ENCODE assay signal across 8 cellular contexts in genomic region chr1:149887456-149888159, GRCh38. TPM values are rescaled to one million over a fixed set of nuclear protein-coding genes. Genes with fewer than 3 reads are reported as not detected.
DNase-seq lines count a peak whose midpoint lies in the region; ATAC-seq and TF ChIP-seq lines count a peak whose summit lies in the region.

No MANE protein-coding gene starts in this region.

- peak; percentile 77 for TF ChIP-seq POLR2A in GM18505 (IDR thresholded peaks at IDR 0.05; ENCODE audit: borderline replicate concordance, extremely low read depth, insufficient read depth, insufficient read length)

- DNase-seq in NCI-H187 treated with DMSO at 0.1 percent for 48 hours (lab: John Stamatoyannopoulos, UW) (peak; percentile 100), T-helper 22 cell (ENCODE audit: low read depth) (peak; percentile 77), astrocyte of the cerebellum (ENCODE audit: low read depth) (peak; percentile 96), hippocampal formation (lab: John Stamatoyannopoulos, UW) (peak; percentile 80 to 100), renal cortical epithelial cell (ENCODE audit: low read depth) (peak; percentile 99), GM19240 (ENCODE audit: insufficient read length, low spot score) (no peak)

- no peak for TF ChIP-seq CTCF in astrocyte of the cerebellum (IDR thresholded peaks at IDR 0.05; ENCODE audit: low read depth, low read length, missing control alignments)

- in situ Hi-C loops in astrocyte of the cerebellum (cut with HindIII; ENCODE audit: low sequenced_read_pairs), result no loop called here

- H3K4me3 ChIP-seq in astrocyte of the cerebellum (ENCODE audit: low read depth, low read length), result peak overlapping the region; percentile 51

- ATAC-seq in GM18505 (IDR thresholded peaks at IDR 0.05; ENCODE audit: unreplicated experiment) (peak; percentile 44), HG02943 (IDR thresholded peaks at IDR 0.05; ENCODE audit: low read depth, unreplicated experiment) (peak; percentile 40)

RNA-seq across cellular contexts. Expression of gene BOLA1, which starts 11.8 kb away (rescaled TPM):
- total RNA-seq in renal cortical epithelial cell, result 9.7 and 11.0 TPM in 2 replicates

RNA-seq across cellular contexts. Expression of gene SV2A, which starts 30.0 kb away (rescaled TPM):
- total RNA-seq in renal cortical epithelial cell, result 1.6 and 1.7 TPM in 2 replicates

RNA-seq across cellular contexts. Expression of gene SF3B4, which starts 40.0 kb away (rescaled TPM):
- total RNA-seq in renal cortical epithelial cell, result 10.2 and 20.0 TPM in 2 replicates

RNA-seq across cellular contexts. Expression of gene MTMR11, which starts 49.1 kb away (rescaled TPM):
- 5.6 and 7.3 TPM in 2 replicates for total RNA-seq in renal cortical epithelial cell
